12 cellular contexts compared by ENCODE assay signal in the genomic region with DNA sequence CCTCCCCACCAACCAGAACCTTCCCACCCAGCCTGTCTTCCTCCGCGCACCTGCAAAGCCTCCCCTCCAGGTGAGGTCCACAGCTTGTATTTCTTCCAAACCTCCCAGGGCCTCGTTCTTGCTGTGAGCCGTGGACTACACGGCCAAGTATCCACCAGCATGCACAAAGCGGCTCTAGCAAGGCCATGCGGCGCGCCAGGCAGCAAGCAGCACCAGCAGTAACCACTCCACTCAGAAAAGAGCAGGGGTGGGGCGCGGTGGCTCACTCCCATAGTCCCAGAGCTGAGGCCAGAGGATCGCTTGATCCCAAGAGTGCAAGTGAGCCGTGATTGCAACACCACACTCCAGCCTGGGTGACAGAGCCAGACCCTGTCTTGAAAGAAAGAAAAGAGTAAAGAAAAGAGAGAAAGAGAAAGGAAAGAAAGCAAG. TPM values are rescaled to one million over a fixed set of nuclear protein-coding genes. Genes with fewer than 3 reads are reported as not detected.
DNase-seq lines count a peak whose midpoint lies in the region; ATAC-seq, FAIRE-seq and TF ChIP-seq lines count a peak whose summit lies in the region.
"Had no signal": no experiment of that assay in that cellular context is flagged by ENCODE, and none has a peak within 500 bp of the region (broad histone marks: within the 10 kb centered on the region; RNA-seq: fewer than 3 reads in every experiment).

No MANE protein-coding gene starts in this region.

- no peak for FAIRE-seq in K562 (lab: Jason Lieb, UNC)

- BruUV-seq in K562 (replicated peaks; lab: Mats Ljungman, UMichigan), result no TSS peak

- H3K4me2 ChIP-seq in K562 (ENCODE audit: insufficient read depth, low read length), result no peak overlapping the region

- TF ChIP-seq POLR2A in K562 (conservative IDR thresholded peaks at IDR 0.05), result no peak

- ATAC-seq in K562 (no peak), psoas muscle (peak in 3 of 4 donors; percentile 35 to 52 (median 46)), HG03097 (IDR thresholded peaks at IDR 0.05; ENCODE audit: low FRiP score, unreplicated experiment) (no peak)

- H3K79me2 ChIP-seq in K562 (ENCODE audit: control insufficient read depth, insufficient read depth, low read length), result peaks cover 33% of the 10 kb centered on the region

- 83% methylated on average over 12 of the region's 13 CpGs for WGBS in K562 (ENCODE audit: insufficient coverage, low coverage, missing lambda C conversion rate)
- WGBS in psoas muscle, 3 donors, result 9 to 23% (median 15%) methylated on average over 13 of the region's 13 CpGs

- H3K9ac ChIP-seq in K562 (ENCODE audit: insufficient read depth in 1 of 2, low read depth in 2 of 2, low read length in 2 of 2), result peak overlapping the region in 1 of 2 experiments; percentile 80; a peak in 2 of 4 replicates
- H3K9ac ChIP-seq in iPS-18a (ENCODE audit: low read length), result peak overlapping the region; percentile 24

- H4K20me1 ChIP-seq in K562 (replicated peaks; ENCODE audit: control insufficient read depth, insufficient read depth, low read length), result peaks cover 18% of the 10 kb centered on the region; the same call in 1 of the 2 replicates

- no peak for TF ChIP-seq EP300 in K562 (IDR thresholded peaks at IDR 0.05; ENCODE audit: low read length)

- TF ChIP-seq RAD21 in K562 (CRISPR knock-in tag; conservative IDR thresholded peaks at IDR 0.05 in 1 of 2, IDR thresholded peaks at IDR 0.05 in 1 of 2), result no peak

- H2AFZ ChIP-seq in K562 (ENCODE audit: low read depth, low read length), result no peak overlapping the region

- H3K36me3 ChIP-seq in K562 (ENCODE audit: control insufficient read depth, insufficient read depth, low read length) (peaks cover 18% of the 10 kb centered on the region), iPS-18a (ENCODE audit: control insufficient read depth, low read depth, low read length) (no peaks in the 10 kb centered on the region), psoas muscle (ENCODE audit: insufficient read depth in 1 of 2, low read depth in 1 of 2) (no peaks in the 10 kb centered on the region), BE2C (no peaks in the 10 kb centered on the region)

- H3K9me3 ChIP-seq in K562 (replicated peaks; ENCODE audit: control insufficient read depth, insufficient read depth, low read depth, low read length), result no peaks in the 10 kb centered on the region
- H3K9me3 ChIP-seq in iPS-18a (ENCODE audit: control insufficient read depth, low read depth, low read length), result no peaks in the 10 kb centered on the region
- no peaks in the 10 kb centered on the region for H3K9me3 ChIP-seq in psoas muscle
- H3K9me3 ChIP-seq in BE2C, result no peaks in the 10 kb centered on the region

- intact Hi-C loops in K562 (cut with micrococcal nuclease), result no loop called here
- intact Hi-C loops in psoas muscle (cut with DNase I), result no loop called here

- no peak for TF ChIP-seq CTCF in HFF-Myc (IDR thresholded peaks at IDR 0.05; ENCODE audit: low read depth, low read length, missing control alignments)
- no peak for TF ChIP-seq CTCF in K562 (IDR thresholded peaks at IDR 0.05 in 2 of 3, conservative IDR thresholded peaks at IDR 0.05 in 1 of 3; ENCODE audit: insufficient read depth in 2 of 3, low read depth in 1 of 3, low read length in 3 of 3)
- no peak for TF ChIP-seq CTCF in psoas muscle (IDR thresholded peaks at IDR 0.05)
- no peak for TF ChIP-seq CTCF in GM10266 (IDR thresholded peaks at IDR 0.05; ENCODE audit: control insufficient read depth, insufficient read depth, low read depth, missing control alignments)
- no peak for TF ChIP-seq CTCF in BE2C (IDR thresholded peaks at IDR 0.05; ENCODE audit: low read depth, low read length)

- POLR2A ChIA-PET in K562 (lab: Yijun Ruan, JAX), result no interaction called here

- CTCF ChIA-PET in K562 (lab: Yijun Ruan, JAX; ENCODE audit: low intra/inter-chr PET ratio), result no interaction called here

- no peaks in the 10 kb centered on the region for H3K27me3 ChIP-seq in K562 (ENCODE audit: control insufficient read depth in 2 of 2, insufficient read depth in 2 of 2, low read length in 2 of 2)
- peaks cover 72% of the 10 kb centered on the region for H3K27me3 ChIP-seq in iPS-18a (ENCODE audit: control insufficient read depth, insufficient read depth, low read length)
- peaks cover 0 to 87% (median 45%) of the 10 kb centered on the region in 3 donors for H3K27me3 ChIP-seq in psoas muscle (ENCODE audit: insufficient read depth in 3 of 3, low read length in 2 of 3)
- no peaks in the 10 kb centered on the region for H3K27me3 ChIP-seq in BE2C

- peaks cover 4% of the 10 kb centered on the region for H3K9me1 ChIP-seq in K562 (ENCODE audit: control insufficient read depth, insufficient read depth, low read length)

- H3K27ac ChIP-seq in K562 (ENCODE audit: extremely low read depth, low read depth, low read length) (no peak overlapping the region), iPS-18a (ENCODE audit: low read length) (no peak overlapping the region), psoas muscle (no peak overlapping the region)

- in situ Hi-C loops in K562 (cut with MboI), result no loop called here

- H3K4me3 ChIP-seq in HFF-Myc (replicated peaks; ENCODE audit: low read depth, low read length) (0 out of 2 replicates have a peak overlapping the region, but pooled peaks have one; percentile 2), K562 (no peak overlapping the region), iPS-18a (ENCODE audit: low read length) (peak overlapping the region; percentile 57), psoas muscle (peak overlapping the region; percentile 18), BE2C (ENCODE audit: low read depth, low read length) (no peak overlapping the region)

- DNase-seq in HFF-Myc (ENCODE audit: extremely low read depth, low read depth), result no peak
- DNase-seq in K562 (ENCODE audit: extremely low read depth in 1 of 4, low spot score in 3 of 4), result no peak
- DNase-seq in psoas muscle, result peak; percentile 71 to 79
- no peak for DNase-seq in GM10266 (ENCODE audit: extremely low spot score)
- DNase-seq in activated naive CD4-positive, alpha-beta T cell (lab: John Stamatoyannopoulos, UW), result no peak
- no peak for DNase-seq in BE2C
- DNase-seq: activated CD8-positive, alpha-beta memory T cell treated with anti-CD3 and anti-CD28 coated beads, Interleukin-2, amount 50 U/mL, for 4 hours; GDM1; stimulated activated CD4-positive, alpha-beta T cell treated with anti-CD3 and anti-CD28 coated beads, Interleukin-15, amount 100 ng/mL, for 24 hours had no signal

- peaks cover 34 to 60% of the 10 kb centered on the region in 2 experiments for H3K4me1 ChIP-seq in K562 (replicated peaks in 1 of 2; ENCODE audit: control insufficient read depth in 2 of 2, insufficient read depth in 2 of 2, low read length in 2 of 2)
- H3K4me1 ChIP-seq in iPS-18a (ENCODE audit: control insufficient read depth, low read depth, low read length), result peaks cover 11% of the 10 kb centered on the region
- peaks cover 8% of the 10 kb centered on the region for H3K4me1 ChIP-seq in psoas muscle
- H3K4me1 ChIP-seq in BE2C, result no peaks in the 10 kb centered on the region

TF ChIP-seq in K562, 482 proteins besides CTCF, POLR2A, EP300 and RAD21 (continues in another document):
- TF ChIP-seq PCBP1 (IDR thresholded peaks at IDR 0.05; ENCODE audit: low read depth, low read length, poor library complexity, severe bottlenecking) (peak; percentile 15), POLR2G (IDR thresholded peaks at IDR 0.05; ENCODE audit: low read depth, low read length) (peak; percentile 54)

RNA-seq across cellular contexts. Expression of gene CCDC8, which starts 4.7 kb away (rescaled TPM):
- total RNA-seq in K562 (2011; cell fraction: chromatin; rRNA removed; ENCODE audit: low replicate concordance), result 10.0 and 21.6 TPM in 2 replicates
- total RNA-seq in K562 (2011; cell fraction: nucleolus; rRNA removed), result 20.5 and 23.5 TPM in 2 replicates
- total RNA-seq in K562 (2011; cell fraction: nucleoplasm; rRNA removed), result 15.2 and 15.6 TPM in 2 replicates
- 30.8 and 32.4 TPM in 2 replicates for total RNA-seq in K562 (2014; rRNA removed)
- total RNA-seq in K562 (2014; rRNA removed; fragmentation: Illumina TruSeq; extraction: Trizol), result 6.6 and 9.7 TPM in 2 replicates
- 21.6 and 22.3 TPM in 2 replicates for total RNA-seq in K562 (2015; rRNA removed; fragmentation: Illumina TruSeq; extraction: Trizol)
- 21.9 and 22.5 TPM in 2 replicates for total RNA-seq in K562 (2021)
- polyA plus RNA-seq in K562 (2011; rRNA removed), result 8.0 and 9.1 TPM in 2 replicates
- polyA plus RNA-seq in K562 (2011; cell fraction: cytosol; rRNA removed), result 7.9 and 13.0 TPM in 2 replicates
- polyA plus RNA-seq in K562 (2011; cell fraction: nucleus; rRNA removed), result 6.3 and 8.5 TPM in 2 replicates
- 13.6 and 17.1 TPM in 2 replicates for polyA plus RNA-seq in K562 (2012)
- polyA plus RNA-seq in K562 (2014; fragmentation: Illumina TruSeq; extraction: Trizol), result 15.6 and 17.8 TPM in 2 replicates
- polyA plus RNA-seq in K562 (2014; fragmentation: Nextera tagmentation; extraction: Ambion mirVana), result 1 to 10 TPM in 1 of 2 experiments, under 1 TPM in 1; 0.68 to 1.5 TPM
- 19.9 and 20.8 TPM in 2 replicates for polyA plus RNA-seq in K562 (2014; rRNA removed)
- 6.3 and 7.7 TPM in 2 replicates for polyA minus RNA-seq in K562 (2011; rRNA and poly(A)+ RNA removed)
- polyA minus RNA-seq in K562 (2011; cell fraction: cytosol; rRNA and poly(A)+ RNA removed), result 9.2 and 11.5 TPM in 2 replicates
- polyA minus RNA-seq in K562 (2011; cell fraction: nucleus; rRNA and poly(A)+ RNA removed), result 6.5 and 12.2 TPM in 2 replicates
- 1 to 10 TPM; 1.1 to 7.0 (median 2.4) TPM for total RNA-seq in psoas muscle
- polyA plus RNA-seq in psoas muscle, result 1 to 10 TPM in 1 of 3 donors, under 1 TPM in 2; 0.51 to 1.6 (median 0.84) TPM
- not detected for polyA plus RNA-seq in BE2C (2012; ENCODE audit: insufficient read depth, insufficient read length, low read depth)

RNA-seq across cellular contexts. Expression of gene PNMA8C, which starts 20.1 kb away (rescaled TPM):
- 0.12 TPM in 1 of 2 replicates, not detected in the other for total RNA-seq in K562 (2011; cell fraction: chromatin; rRNA removed; ENCODE audit: low replicate concordance)
- total RNA-seq in K562 (2011; cell fraction: nucleolus; rRNA removed), result not detected in 2 replicates
- not detected in 2 replicates for total RNA-seq in K562 (2011; cell fraction: nucleoplasm; rRNA removed)
- 0.04 and 0.05 TPM in 2 replicates for total RNA-seq in K562 (2014; rRNA removed)
- not detected in 2 replicates for total RNA-seq in K562 (2014; rRNA removed; fragmentation: Illumina TruSeq; extraction: Trizol)
- total RNA-seq in K562 (2015; rRNA removed; fragmentation: Illumina TruSeq; extraction: Trizol), result 0.04 TPM in 1 of 2 replicates, not detected in the other
- 0.04 TPM in 1 of 2 replicates, not detected in the other for total RNA-seq in K562 (2021)
- 0.01 TPM in 1 of 2 replicates, not detected in the other for polyA plus RNA-seq in K562 (2011; rRNA removed)
- polyA plus RNA-seq in K562 (2011; cell fraction: cytosol; rRNA removed), result 0.01 TPM in 2 replicates
- 0.03 TPM in 1 of 2 replicates, not detected in the other for polyA plus RNA-seq in K562 (2011; cell fraction: nucleus; rRNA removed)
- 0.03 and 0.05 TPM in 2 replicates for polyA plus RNA-seq in K562 (2012)
- polyA plus RNA-seq in K562 (2014; fragmentation: Illumina TruSeq; extraction: Trizol), result not detected in 2 replicates
- polyA plus RNA-seq in K562 (2014; fragmentation: Nextera tagmentation; extraction: Ambion mirVana), result not detected
- 0.05 TPM in 1 of 2 replicates, not detected in the other for polyA plus RNA-seq in K562 (2014; rRNA removed)
- not detected in 2 replicates for polyA minus RNA-seq in K562 (2011; rRNA and poly(A)+ RNA removed)
- not detected in 2 replicates for polyA minus RNA-seq in K562 (2011; cell fraction: cytosol; rRNA and poly(A)+ RNA removed)
- polyA minus RNA-seq in K562 (2011; cell fraction: nucleus; rRNA and poly(A)+ RNA removed), result 0.11 TPM in 1 of 2 replicates, not detected in the other
- not detected for total RNA-seq in psoas muscle
- under 1 TPM in 1 of 3 donors, not detected in 2; 0.01 TPM for polyA plus RNA-seq in psoas muscle
- 0.65 TPM for polyA plus RNA-seq in BE2C (2012; ENCODE audit: insufficient read depth, insufficient read length, low read depth)
- polyA plus RNA-seq: esophagus had no signal

Comparison
In these comparisons a context has a peak if more than half of its experiments do, and no peak if none do; other contexts are left out.
1. DNase-seq: peak in psoas muscle (2 of 2); none in HFF-Myc (single experiment), K562 (0 of 4), GM10266 (single experiment), activated naive CD4-positive, alpha-beta T cell (0 of 4) and BE2C (single experiment).
2. H3K4me3 ChIP-seq: peak in HFF-Myc (single experiment), iPS-18a (single experiment) and psoas muscle (single experiment); none in K562 (single experiment) and BE2C (single experiment).
3. ATAC-seq: peak in psoas muscle (3 of 4); none in K562 (single experiment) and HG03097 (single experiment).